ENCODE assay signal across 1 cellular context in the genomic region with DNA sequence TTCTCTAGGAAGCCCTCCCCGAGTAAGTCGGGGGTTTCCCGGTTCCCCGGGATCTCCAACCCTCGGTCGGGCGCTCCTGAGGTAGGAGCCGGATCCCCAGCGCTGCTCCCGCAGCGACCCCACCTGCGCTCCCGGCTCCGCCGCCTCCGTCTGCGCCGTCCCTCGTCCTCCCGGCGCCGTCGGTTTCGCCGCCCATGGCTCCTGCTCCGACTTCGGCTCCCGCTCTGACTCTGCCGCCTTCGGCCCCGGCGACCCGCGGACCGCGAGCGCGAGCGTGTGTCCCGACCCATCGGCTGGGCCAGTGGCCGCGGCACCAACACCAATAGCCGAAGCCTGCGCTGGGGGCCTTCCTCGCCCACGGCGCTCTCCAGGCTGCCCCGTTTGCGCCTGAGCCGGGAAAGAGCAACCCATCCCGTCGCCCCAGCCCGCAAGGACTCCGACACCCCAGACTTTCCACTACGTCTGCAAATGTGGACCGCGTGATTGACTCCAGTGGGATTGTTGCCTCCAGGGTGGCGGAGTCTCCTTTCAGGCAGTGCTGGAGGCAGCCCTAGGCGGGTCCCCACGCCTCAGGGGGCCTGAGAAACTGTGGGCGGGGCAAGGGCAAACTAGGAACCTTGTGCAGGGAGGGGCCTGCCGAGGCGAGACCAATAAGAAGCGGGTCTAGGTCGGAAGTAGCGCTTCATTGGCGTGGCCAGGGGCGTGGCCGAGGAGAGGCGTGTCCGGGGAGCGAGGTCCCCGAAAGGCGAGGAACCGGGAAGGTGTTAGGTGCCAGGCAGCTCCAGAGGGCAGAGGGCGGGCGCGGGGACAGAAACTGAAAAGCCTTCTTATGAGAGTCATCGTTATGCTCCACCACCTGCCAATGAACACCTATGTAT.
A peak's percentile ranks its signal among the peaks of the same experiment; 100 is the strongest.
TF ChIP-seq lines count a peak whose summit lies in the region.

A gene (minus strand): TSS at position 318 of the 878 bp plus-strand sequence. CDS start 28 bp downstream, at position 290.

TF ChIP-seq in WTC11, 78 proteins besides CTCF, POLR2A, EP300 and RAD21 (continued from another document and continues in another):
- peak; percentile 76; the same call in 1 of the 2 replicates for TF ChIP-seq MYBL2 (CRISPR knock-in tag; IDR thresholded peaks at IDR 0.05)
- no peak for TF ChIP-seq ZNF396 (CRISPR knock-in tag; IDR thresholded peaks at IDR 0.05; ENCODE audit: borderline replicate concordance)
- TF ChIP-seq, protein P1, sequence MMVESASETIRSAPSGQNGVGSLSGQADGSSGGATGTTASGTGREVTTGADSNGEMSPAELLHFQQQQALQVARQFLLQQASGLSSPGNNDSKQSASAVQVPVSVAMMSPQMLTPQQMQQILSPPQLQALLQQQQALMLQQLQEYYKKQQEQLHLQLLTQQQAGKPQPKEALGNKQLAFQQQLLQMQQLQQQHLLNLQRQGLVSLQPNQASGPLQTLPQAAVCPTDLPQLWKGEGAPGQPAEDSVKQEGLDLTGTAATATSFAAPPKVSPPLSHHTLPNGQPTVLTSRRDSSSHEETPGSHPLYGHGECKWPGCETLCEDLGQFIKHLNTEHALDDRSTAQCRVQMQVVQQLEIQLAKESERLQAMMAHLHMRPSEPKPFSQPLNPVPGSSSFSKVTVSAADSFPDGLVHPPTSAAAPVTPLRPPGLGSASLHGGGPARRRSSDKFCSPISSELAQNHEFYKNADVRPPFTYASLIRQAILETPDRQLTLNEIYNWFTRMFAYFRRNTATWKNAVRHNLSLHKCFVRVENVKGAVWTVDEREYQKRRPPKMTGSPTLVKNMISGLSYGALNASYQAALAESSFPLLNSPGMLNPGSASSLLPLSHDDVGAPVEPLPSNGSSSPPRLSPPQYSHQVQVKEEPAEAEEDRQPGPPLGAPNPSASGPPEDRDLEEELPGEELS (CRISPR knock-in tag; IDR thresholded peaks at IDR 0.05), result peak; percentile 46; the same call in 1 of the 2 replicates
- no peak for TF ChIP-seq ETV6 (CRISPR knock-in tag; IDR thresholded peaks at IDR 0.05)
- no peak for TF ChIP-seq ZNF671 (CRISPR knock-in tag; IDR thresholded peaks at IDR 0.05)
- peak; percentile 75 for TF ChIP-seq CREM (CRISPR knock-in tag; IDR thresholded peaks at IDR 0.05)
- TF ChIP-seq FOXK1 (CRISPR knock-in tag; IDR thresholded peaks at IDR 0.05), result peak; percentile 96
- no peak for TF ChIP-seq CREB1 (CRISPR knock-in tag; IDR thresholded peaks at IDR 0.05)
- 0 out of 2 replicates have a peak, but pooled peaks have one; percentile 84 for TF ChIP-seq KAT7 (CRISPR knock-in tag; IDR thresholded peaks at IDR 0.05; ENCODE audit: borderline replicate concordance)
- no peak for TF ChIP-seq TP53 (CRISPR knock-in tag; IDR thresholded peaks at IDR 0.05)
- TF ChIP-seq, protein P2, sequence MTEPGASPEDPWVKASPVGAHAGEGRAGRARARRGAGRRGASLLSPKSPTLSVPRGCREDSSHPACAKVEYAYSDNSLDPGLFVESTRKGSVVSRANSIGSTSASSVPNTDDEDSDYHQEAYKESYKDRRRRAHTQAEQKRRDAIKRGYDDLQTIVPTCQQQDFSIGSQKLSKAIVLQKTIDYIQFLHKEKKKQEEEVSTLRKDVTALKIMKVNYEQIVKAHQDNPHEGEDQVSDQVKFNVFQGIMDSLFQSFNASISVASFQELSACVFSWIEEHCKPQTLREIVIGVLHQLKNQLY (CRISPR knock-in tag; IDR thresholded peaks at IDR 0.05), result no peak
- TF ChIP-seq, protein P3, sequence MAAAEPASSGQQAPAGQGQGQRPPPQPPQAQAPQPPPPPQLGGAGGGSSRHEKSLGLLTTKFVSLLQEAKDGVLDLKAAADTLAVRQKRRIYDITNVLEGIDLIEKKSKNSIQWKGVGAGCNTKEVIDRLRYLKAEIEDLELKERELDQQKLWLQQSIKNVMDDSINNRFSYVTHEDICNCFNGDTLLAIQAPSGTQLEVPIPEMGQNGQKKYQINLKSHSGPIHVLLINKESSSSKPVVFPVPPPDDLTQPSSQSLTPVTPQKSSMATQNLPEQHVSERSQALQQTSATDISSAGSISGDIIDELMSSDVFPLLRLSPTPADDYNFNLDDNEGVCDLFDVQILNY (CRISPR knock-in tag; IDR thresholded peaks at IDR 0.05), result peak; percentile 64; the same call in 1 of the 2 replicates
- no peak for TF ChIP-seq NR3C1 (CRISPR knock-in tag; conservative IDR thresholded peaks at IDR 0.05; ENCODE audit: low read depth)
- TF ChIP-seq, protein P4, sequence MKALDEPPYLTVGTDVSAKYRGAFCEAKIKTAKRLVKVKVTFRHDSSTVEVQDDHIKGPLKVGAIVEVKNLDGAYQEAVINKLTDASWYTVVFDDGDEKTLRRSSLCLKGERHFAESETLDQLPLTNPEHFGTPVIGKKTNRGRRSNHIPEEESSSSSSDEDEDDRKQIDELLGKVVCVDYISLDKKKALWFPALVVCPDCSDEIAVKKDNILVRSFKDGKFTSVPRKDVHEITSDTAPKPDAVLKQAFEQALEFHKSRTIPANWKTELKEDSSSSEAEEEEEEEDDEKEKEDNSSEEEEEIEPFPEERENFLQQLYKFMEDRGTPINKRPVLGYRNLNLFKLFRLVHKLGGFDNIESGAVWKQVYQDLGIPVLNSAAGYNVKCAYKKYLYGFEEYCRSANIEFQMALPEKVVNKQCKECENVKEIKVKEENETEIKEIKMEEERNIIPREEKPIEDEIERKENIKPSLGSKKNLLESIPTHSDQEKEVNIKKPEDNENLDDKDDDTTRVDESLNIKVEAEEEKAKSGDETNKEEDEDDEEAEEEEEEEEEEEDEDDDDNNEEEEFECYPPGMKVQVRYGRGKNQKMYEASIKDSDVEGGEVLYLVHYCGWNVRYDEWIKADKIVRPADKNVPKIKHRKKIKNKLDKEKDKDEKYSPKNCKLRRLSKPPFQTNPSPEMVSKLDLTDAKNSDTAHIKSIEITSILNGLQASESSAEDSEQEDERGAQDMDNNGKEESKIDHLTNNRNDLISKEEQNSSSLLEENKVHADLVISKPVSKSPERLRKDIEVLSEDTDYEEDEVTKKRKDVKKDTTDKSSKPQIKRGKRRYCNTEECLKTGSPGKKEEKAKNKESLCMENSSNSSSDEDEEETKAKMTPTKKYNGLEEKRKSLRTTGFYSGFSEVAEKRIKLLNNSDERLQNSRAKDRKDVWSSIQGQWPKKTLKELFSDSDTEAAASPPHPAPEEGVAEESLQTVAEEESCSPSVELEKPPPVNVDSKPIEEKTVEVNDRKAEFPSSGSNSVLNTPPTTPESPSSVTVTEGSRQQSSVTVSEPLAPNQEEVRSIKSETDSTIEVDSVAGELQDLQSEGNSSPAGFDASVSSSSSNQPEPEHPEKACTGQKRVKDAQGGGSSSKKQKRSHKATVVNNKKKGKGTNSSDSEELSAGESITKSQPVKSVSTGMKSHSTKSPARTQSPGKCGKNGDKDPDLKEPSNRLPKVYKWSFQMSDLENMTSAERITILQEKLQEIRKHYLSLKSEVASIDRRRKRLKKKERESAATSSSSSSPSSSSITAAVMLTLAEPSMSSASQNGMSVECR (CRISPR knock-in tag; IDR thresholded peaks at IDR 0.05; ENCODE audit: borderline replicate concordance), result peak; percentile 89; the same call in 1 of the 2 replicates
- no peak for TF ChIP-seq ZNF138 (CRISPR knock-in tag; conservative IDR thresholded peaks at IDR 0.05)
- TF ChIP-seq, protein P5, sequence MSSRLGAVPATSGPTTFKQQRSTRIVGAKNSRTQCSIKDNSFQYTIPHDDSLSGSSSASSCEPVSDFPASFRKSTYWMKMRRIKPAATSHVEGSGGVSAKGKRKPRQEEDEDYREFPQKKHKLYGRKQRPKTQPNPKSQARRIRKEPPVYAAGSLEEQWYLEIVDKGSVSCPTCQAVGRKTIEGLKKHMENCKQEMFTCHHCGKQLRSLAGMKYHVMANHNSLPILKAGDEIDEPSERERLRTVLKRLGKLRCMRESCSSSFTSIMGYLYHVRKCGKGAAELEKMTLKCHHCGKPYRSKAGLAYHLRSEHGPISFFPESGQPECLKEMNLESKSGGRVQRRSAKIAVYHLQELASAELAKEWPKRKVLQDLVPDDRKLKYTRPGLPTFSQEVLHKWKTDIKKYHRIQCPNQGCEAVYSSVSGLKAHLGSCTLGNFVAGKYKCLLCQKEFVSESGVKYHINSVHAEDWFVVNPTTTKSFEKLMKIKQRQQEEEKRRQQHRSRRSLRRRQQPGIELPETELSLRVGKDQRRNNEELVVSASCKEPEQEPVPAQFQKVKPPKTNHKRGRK (CRISPR knock-in tag; IDR thresholded peaks at IDR 0.05; ENCODE audit: borderline replicate concordance), result no peak
- TF ChIP-seq JUN (CRISPR knock-in tag; IDR thresholded peaks at IDR 0.05), result peak; percentile 74; the same call in 1 of the 2 replicates
- TF ChIP-seq GABPB1 (CRISPR knock-in tag; IDR thresholded peaks at IDR 0.05), result peak; percentile 63
- TF ChIP-seq, protein P6, sequence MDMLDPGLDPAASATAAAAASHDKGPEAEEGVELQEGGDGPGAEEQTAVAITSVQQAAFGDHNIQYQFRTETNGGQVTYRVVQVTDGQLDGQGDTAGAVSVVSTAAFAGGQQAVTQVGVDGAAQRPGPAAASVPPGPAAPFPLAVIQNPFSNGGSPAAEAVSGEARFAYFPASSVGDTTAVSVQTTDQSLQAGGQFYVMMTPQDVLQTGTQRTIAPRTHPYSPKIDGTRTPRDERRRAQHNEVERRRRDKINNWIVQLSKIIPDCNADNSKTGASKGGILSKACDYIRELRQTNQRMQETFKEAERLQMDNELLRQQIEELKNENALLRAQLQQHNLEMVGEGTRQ (CRISPR knock-in tag; IDR thresholded peaks at IDR 0.05), result no peak
- TF ChIP-seq IRF2 (CRISPR knock-in tag; IDR thresholded peaks at IDR 0.05; ENCODE audit: borderline replicate concordance, low read depth), result no peak
- peak; percentile 63; the same call in 1 of the 2 replicates for TF ChIP-seq SMAD3 (CRISPR knock-in tag; IDR thresholded peaks at IDR 0.05; ENCODE audit: borderline replicate concordance)
- TF ChIP-seq SMAD4 (CRISPR knock-in tag; IDR thresholded peaks at IDR 0.05), result no peak
- no peak for TF ChIP-seq GTF2I (CRISPR knock-in tag; conservative IDR thresholded peaks at IDR 0.05)
- TF ChIP-seq, protein P7, sequence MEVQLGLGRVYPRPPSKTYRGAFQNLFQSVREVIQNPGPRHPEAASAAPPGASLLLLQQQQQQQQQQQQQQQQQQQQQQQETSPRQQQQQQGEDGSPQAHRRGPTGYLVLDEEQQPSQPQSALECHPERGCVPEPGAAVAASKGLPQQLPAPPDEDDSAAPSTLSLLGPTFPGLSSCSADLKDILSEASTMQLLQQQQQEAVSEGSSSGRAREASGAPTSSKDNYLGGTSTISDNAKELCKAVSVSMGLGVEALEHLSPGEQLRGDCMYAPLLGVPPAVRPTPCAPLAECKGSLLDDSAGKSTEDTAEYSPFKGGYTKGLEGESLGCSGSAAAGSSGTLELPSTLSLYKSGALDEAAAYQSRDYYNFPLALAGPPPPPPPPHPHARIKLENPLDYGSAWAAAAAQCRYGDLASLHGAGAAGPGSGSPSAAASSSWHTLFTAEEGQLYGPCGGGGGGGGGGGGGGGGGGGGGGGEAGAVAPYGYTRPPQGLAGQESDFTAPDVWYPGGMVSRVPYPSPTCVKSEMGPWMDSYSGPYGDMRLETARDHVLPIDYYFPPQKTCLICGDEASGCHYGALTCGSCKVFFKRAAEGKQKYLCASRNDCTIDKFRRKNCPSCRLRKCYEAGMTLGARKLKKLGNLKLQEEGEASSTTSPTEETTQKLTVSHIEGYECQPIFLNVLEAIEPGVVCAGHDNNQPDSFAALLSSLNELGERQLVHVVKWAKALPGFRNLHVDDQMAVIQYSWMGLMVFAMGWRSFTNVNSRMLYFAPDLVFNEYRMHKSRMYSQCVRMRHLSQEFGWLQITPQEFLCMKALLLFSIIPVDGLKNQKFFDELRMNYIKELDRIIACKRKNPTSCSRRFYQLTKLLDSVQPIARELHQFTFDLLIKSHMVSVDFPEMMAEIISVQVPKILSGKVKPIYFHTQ (CRISPR knock-in tag; IDR thresholded peaks at IDR 0.05), result no peak
- TF ChIP-seq RELA (CRISPR knock-in tag; IDR thresholded peaks at IDR 0.05; ENCODE audit: borderline replicate concordance), result peak; percentile 86; the same call in 1 of the 2 replicates
- TF ChIP-seq, protein P8, sequence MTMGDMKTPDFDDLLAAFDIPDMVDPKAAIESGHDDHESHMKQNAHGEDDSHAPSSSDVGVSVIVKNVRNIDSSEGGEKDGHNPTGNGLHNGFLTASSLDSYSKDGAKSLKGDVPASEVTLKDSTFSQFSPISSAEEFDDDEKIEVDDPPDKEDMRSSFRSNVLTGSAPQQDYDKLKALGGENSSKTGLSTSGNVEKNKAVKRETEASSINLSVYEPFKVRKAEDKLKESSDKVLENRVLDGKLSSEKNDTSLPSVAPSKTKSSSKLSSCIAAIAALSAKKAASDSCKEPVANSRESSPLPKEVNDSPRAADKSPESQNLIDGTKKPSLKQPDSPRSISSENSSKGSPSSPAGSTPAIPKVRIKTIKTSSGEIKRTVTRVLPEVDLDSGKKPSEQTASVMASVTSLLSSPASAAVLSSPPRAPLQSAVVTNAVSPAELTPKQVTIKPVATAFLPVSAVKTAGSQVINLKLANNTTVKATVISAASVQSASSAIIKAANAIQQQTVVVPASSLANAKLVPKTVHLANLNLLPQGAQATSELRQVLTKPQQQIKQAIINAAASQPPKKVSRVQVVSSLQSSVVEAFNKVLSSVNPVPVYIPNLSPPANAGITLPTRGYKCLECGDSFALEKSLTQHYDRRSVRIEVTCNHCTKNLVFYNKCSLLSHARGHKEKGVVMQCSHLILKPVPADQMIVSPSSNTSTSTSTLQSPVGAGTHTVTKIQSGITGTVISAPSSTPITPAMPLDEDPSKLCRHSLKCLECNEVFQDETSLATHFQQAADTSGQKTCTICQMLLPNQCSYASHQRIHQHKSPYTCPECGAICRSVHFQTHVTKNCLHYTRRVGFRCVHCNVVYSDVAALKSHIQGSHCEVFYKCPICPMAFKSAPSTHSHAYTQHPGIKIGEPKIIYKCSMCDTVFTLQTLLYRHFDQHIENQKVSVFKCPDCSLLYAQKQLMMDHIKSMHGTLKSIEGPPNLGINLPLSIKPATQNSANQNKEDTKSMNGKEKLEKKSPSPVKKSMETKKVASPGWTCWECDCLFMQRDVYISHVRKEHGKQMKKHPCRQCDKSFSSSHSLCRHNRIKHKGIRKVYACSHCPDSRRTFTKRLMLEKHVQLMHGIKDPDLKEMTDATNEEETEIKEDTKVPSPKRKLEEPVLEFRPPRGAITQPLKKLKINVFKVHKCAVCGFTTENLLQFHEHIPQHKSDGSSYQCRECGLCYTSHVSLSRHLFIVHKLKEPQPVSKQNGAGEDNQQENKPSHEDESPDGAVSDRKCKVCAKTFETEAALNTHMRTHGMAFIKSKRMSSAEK (CRISPR knock-in tag; IDR thresholded peaks at IDR 0.05; ENCODE audit: borderline replicate concordance), result no peak
- TF ChIP-seq NFATC4 (CRISPR knock-in tag; IDR thresholded peaks at IDR 0.05), result no peak
- TF ChIP-seq, protein P9, sequence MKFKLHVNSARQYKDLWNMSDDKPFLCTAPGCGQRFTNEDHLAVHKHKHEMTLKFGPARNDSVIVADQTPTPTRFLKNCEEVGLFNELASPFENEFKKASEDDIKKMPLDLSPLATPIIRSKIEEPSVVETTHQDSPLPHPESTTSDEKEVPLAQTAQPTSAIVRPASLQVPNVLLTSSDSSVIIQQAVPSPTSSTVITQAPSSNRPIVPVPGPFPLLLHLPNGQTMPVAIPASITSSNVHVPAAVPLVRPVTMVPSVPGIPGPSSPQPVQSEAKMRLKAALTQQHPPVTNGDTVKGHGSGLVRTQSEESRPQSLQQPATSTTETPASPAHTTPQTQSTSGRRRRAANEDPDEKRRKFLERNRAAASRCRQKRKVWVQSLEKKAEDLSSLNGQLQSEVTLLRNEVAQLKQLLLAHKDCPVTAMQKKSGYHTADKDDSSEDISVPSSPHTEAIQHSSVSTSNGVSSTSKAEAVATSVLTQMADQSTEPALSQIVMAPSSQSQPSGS (CRISPR knock-in tag; IDR thresholded peaks at IDR 0.05; ENCODE audit: borderline replicate concordance, low read depth), result no peak; the same call in 1 of the 2 replicates
- TF ChIP-seq TEAD1 (CRISPR knock-in tag; IDR thresholded peaks at IDR 0.05), result 0 out of 2 replicates have a peak, but pooled peaks have one; percentile 18
- no peak for TF ChIP-seq TEAD4 (CRISPR knock-in tag; IDR thresholded peaks at IDR 0.05)
- peak; percentile 85 for TF ChIP-seq FOXP1 (CRISPR knock-in tag; IDR thresholded peaks at IDR 0.05; ENCODE audit: borderline replicate concordance)
